Comparison of ENCODE assay signal across 30 cellular contexts in the genomic region with DNA sequence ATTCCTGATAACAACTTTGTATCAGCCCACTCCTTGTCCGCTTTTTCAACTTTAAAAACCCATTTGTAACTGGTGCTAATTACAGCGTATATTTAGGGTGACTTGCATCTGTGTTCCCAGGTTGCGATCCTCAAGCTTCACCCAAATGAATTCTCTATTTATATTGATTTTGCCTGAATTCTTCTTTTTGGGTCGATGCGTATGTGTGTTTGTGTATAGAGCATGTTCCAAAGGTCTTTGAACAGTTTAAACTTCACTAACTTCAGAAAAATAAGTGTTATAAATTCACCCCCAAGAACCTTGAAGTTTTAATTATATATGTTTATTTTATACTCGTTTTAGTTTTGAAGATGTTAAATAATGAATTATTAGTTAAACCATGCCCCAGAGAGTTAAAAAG. TPM values are rescaled to one million over a fixed set of nuclear protein-coding genes. Genes with fewer than 3 reads are reported as not detected.
"Had no signal": no experiment of that assay in that cellular context is flagged by ENCODE, and none has a peak within 500 bp of the region (broad histone marks: within the 10 kb centered on the region; RNA-seq: fewer than 3 reads in every experiment).

No MANE protein-coding gene starts in this region.

- H3K4me1 ChIP-seq: esophagus squamous epithelium, gastrocnemius medialis, heart right ventricle, left ventricle myocardium inferior, lower lobe of right lung had no signal

- H3K9me3 ChIP-seq: esophagus squamous epithelium, gastrocnemius medialis, heart right ventricle, left ventricle myocardium inferior, lower lobe of right lung, mucosa of descending colon had no signal

- H3K4me1 Mint-ChIP-seq: naive B cell had no signal

- H3K36me3 Mint-ChIP-seq: mesothelial cell of epicardium had no signal

- H3K36me3 ChIP-seq: esophagus squamous epithelium, gastrocnemius medialis, heart right ventricle, left ventricle myocardium inferior, lower lobe of right lung had no signal

- H3K4me3 Mint-ChIP-seq: mesothelial cell of epicardium, naive B cell had no signal

- ATAC-seq: esophagus mucosa, gastrocnemius medialis, heart right ventricle, left cardiac atrium, lower lobe of right lung, mucosa of descending colon had no signal

- H3K27ac ChIP-seq: coronary artery, dorsolateral prefrontal cortex, epithelial cell of prostate, esophagus squamous epithelium, gastrocnemius medialis, heart right ventricle, left ventricle myocardium inferior, lower lobe of right lung had no signal

- DNase-seq: dermis blood vessel endothelial cell; dorsolateral prefrontal cortex; effector CD4-positive, alpha-beta T cell; effector memory CD4-positive, alpha-beta T cell; erythroblast; esophagus squamous epithelium; foreskin fibroblast; foreskin melanocyte; gastrocnemius medialis; glutamatergic neuron; head of caudate nucleus; heart right ventricle; hippocampal formation; left cardiac atrium; left ventricle myocardium inferior; lower lobe of right lung; mesenchymal stem cell; mucosa of descending colon; naive B cell had no signal

- H3K27me3 ChIP-seq: dorsolateral prefrontal cortex, esophagus squamous epithelium, gastrocnemius medialis, heart right ventricle had no signal

- H3K27ac Mint-ChIP-seq: mesothelial cell of epicardium, naive B cell had no signal

- H3K4me3 ChIP-seq: coronary artery, dorsolateral prefrontal cortex, esophagus squamous epithelium, gastrocnemius medialis, heart right ventricle, left ventricle myocardium inferior, lower lobe of right lung, mucosa of descending colon had no signal

RNA-seq across cellular contexts. Expression of a gene that starts 16.1 kb away (rescaled TPM):
- total RNA-seq: dermis blood vessel endothelial cell, dorsolateral prefrontal cortex, esophagus mucosa, esophagus squamous epithelium, gastrocnemius medialis, glomerular endothelial cell, heart right ventricle, kidney epithelial cell, left cardiac atrium, left ventricle myocardium inferior, lower leg skin, lower lobe of right lung, lung microvascular endothelial cell, mesenteric fat pad, mesothelial cell of epicardium, mucosa of descending colon, myocyte had no signal
- polyA plus RNA-seq: heart right ventricle, keratinocyte had no signal

RNA-seq across cellular contexts. Expression of a gene that starts 31.2 kb away (rescaled TPM):
- total RNA-seq: dermis blood vessel endothelial cell, dorsolateral prefrontal cortex, esophagus mucosa, esophagus squamous epithelium, gastrocnemius medialis, glomerular endothelial cell, heart right ventricle, kidney epithelial cell, left cardiac atrium, left ventricle myocardium inferior, lower leg skin, lower lobe of right lung, lung microvascular endothelial cell, mesenteric fat pad, mesothelial cell of epicardium, mucosa of descending colon, myocyte had no signal
- polyA plus RNA-seq: heart right ventricle, keratinocyte had no signal
